ENCODE assay signal across 30 cellular contexts in the genomic region with DNA sequence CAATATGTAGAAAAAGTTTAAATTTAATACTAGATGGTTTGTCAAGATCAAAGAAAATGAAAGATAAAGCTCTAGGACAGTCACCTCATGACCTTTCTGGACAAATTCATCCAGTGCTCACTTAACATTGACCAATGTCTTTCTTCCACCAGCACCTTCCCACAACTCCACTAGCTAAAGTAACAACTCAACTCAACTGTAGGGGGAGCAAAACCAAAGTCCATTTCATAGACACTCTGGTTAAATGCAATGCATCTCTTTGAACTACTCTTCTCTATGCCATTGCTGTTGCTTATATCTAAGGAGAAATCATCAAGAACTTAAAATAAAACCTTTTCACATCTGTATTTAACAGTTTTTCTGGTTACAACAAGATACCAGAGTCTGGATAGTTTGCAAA. TPM values are rescaled to one million over a fixed set of nuclear protein-coding genes. Genes with fewer than 3 reads are reported as not detected.
DNase-seq lines count a peak whose midpoint lies in the region; ATAC-seq and TF ChIP-seq lines count a peak whose summit lies in the region.
"Had no signal": no experiment of that assay in that cellular context is flagged by ENCODE, and none has a peak within 500 bp of the region (broad histone marks: within the 10 kb centered on the region; RNA-seq: fewer than 3 reads in every experiment).

No MANE protein-coding gene starts in this region.

- no peak overlapping the region for H3K4me3 ChIP-seq in GM12864 (ENCODE audit: low read depth, low read length)
- no peak overlapping the region for H3K4me3 ChIP-seq in Jurkat, Clone E6-1 (ENCODE audit: low read length)
- no peak overlapping the region for H3K4me3 ChIP-seq in mesendoderm (ENCODE audit: low read length)
- H3K4me3 ChIP-seq in left ventricle myocardium inferior = no peak overlapping the region
- H3K4me3 ChIP-seq: ovary, stomach, transverse colon had no signal

- no peak overlapping the region for H3K4me3 Mint-ChIP-seq in WTC11
- H3K4me3 Mint-ChIP-seq: CD8-positive, alpha-beta memory T cell; natural killer cell treated with Interleukin-12 subunit alpha and Interleukin-12 subunit beta and Interleukin-15 and Interleukin-18, amount 100 ng/mL, for 72 hours had no signal

- POLR2A ChIA-PET in WTC11 (lab: Charles Lee) = no interaction called here

- H3K4me2 ChIP-seq in mesendoderm (ENCODE audit: low read length) = no peak overlapping the region

- no peak overlapping the region for H4K5ac ChIP-seq in mesendoderm (ENCODE audit: low read length)

- H3K27ac Mint-ChIP-seq in WTC11 = no peak overlapping the region
- H3K27ac Mint-ChIP-seq: CD8-positive, alpha-beta memory T cell; natural killer cell treated with Interleukin-12 subunit alpha and Interleukin-12 subunit beta and Interleukin-15 and Interleukin-18, amount 100 ng/mL, for 72 hours had no signal

- ATAC-seq in WTC11 = peak; percentile 21; the same call in 1 of the 2 replicates
- ATAC-seq: left colon; natural killer cell treated with Interleukin-12 subunit alpha and Interleukin-12 subunit beta and Interleukin-15 and Interleukin-18, amount 100 ng/mL, for 72 hours; right cardiac atrium had no signal

- no peaks in the 10 kb centered on the region for H3K4me1 ChIP-seq in mesendoderm (ENCODE audit: control insufficient read depth, low read depth, low read length)
- H3K4me1 ChIP-seq in left ventricle myocardium inferior = no peaks in the 10 kb centered on the region
- H3K4me1 ChIP-seq: stomach, transverse colon had no signal

- H3K36me3 Mint-ChIP-seq in WTC11 = no peaks in the 10 kb centered on the region
- H3K36me3 Mint-ChIP-seq: natural killer cell treated with Interleukin-12 subunit alpha and Interleukin-12 subunit beta and Interleukin-15 and Interleukin-18, amount 100 ng/mL, for 72 hours had no signal

- H3K27me3 ChIP-seq in mesendoderm (ENCODE audit: insufficient read depth, low read length, poor library complexity) (no peaks in the 10 kb centered on the region), left ventricle myocardium inferior (ENCODE audit: low read depth) (no peaks in the 10 kb centered on the region)
- H3K27me3 ChIP-seq: ovary, stomach, transverse colon had no signal

- H3K4ac ChIP-seq in mesendoderm (ENCODE audit: low read depth, low read length) = no peak overlapping the region

- H3K18ac ChIP-seq in mesendoderm (ENCODE audit: low read length) = no peak overlapping the region

- no peak overlapping the region for H3K27ac ChIP-seq in mesendoderm (ENCODE audit: low read depth, low read length)
- H3K27ac ChIP-seq in left ventricle myocardium inferior (replicated peaks) = no peak overlapping the region
- H3K27ac ChIP-seq: ovary, stomach, transverse colon had no signal

- H3K27me3 Mint-ChIP-seq in WTC11 (ENCODE audit: low read depth) = no peaks in the 10 kb centered on the region; the same call in 1 of the 2 replicates
- H3K27me3 Mint-ChIP-seq: CD8-positive, alpha-beta memory T cell; natural killer cell treated with Interleukin-12 subunit alpha and Interleukin-12 subunit beta and Interleukin-15 and Interleukin-18, amount 100 ng/mL, for 72 hours had no signal

- no peak overlapping the region for H3K23ac ChIP-seq in mesendoderm (ENCODE audit: low read length)

- DNase-seq in GM12864 (ENCODE audit: low read depth) (no peak), WTC11 (ENCODE audit: low spot score) (no peak), mesendoderm (peak; percentile 14), NCI-H128 (lab: John Stamatoyannopoulos, UW; ENCODE audit: unreplicated experiment) (no peak), left ventricle myocardium inferior (no peak)
- peak; percentile 1 for DNase-seq in Jurkat, Clone E6-1 (ENCODE audit: low read depth, low spot score)
- DNase-seq in activated effector memory CD4-positive, alpha-beta T cell treated with anti-CD3 and anti-CD28 coated beads, Interleukin-2, amount 50 U/mL, for 16 hours = no peak
- no peak for DNase-seq in stimulated activated CD8-positive, alpha-beta memory T cell treated with anti-CD3 and anti-CD28 coated beads, Interleukin-4, amount 100 ng/mL, for 48 hours
- DNase-seq: activated CD4-positive, alpha-beta T cell treated with anti-CD3 and anti-CD28 coated beads for 1 hour; activated naive CD4-positive, alpha-beta T cell; activated T-cell treated with anti-CD3 and anti-CD28 coated beads, Interleukin-2, amount 50 U/mL, for 1 hour; amniotic stem cell; CD8-positive, alpha-beta memory T cell; cortex of kidney; HCEC 1CT; Karpas-422; left colon; midbrain; NCI-H1105 treated with DMSO at 0.1 percent for 48 hours; NCI-H2081 treated with DMSO at 0.1 percent for 48 hours; ovary; right cardiac atrium; stimulated activated CD4-positive, alpha-beta T cell treated with anti-CD3 and anti-CD28 coated beads, Interleukin-12 subunit alpha, Interleukin-12 subunit beta, amount 100 ng/mL, for 4 hours; stimulated activated CD4-positive, alpha-beta T cell treated with anti-CD3 and anti-CD28 coated beads, Interleukin-4, amount 100 ng/mL, for 4 hours; stomach; transverse colon had no signal

- CTCF ChIA-PET in WTC11 (lab: Charles Lee) = no interaction called here

- peaks cover 27% of the 10 kb centered on the region for H3K9me3 Mint-ChIP-seq in WTC11

- H2AK5ac ChIP-seq in mesendoderm (ENCODE audit: low read length) = no peak overlapping the region

- H3K36me3 ChIP-seq in mesendoderm (ENCODE audit: control insufficient read depth, insufficient read depth, low read length) (no peaks in the 10 kb centered on the region), left ventricle myocardium inferior (no peaks in the 10 kb centered on the region)
- H3K36me3 ChIP-seq: ovary, stomach, transverse colon had no signal

- H2BK5ac ChIP-seq in mesendoderm (ENCODE audit: low read length) = no peak overlapping the region

- H3K79me2 ChIP-seq in mesendoderm (ENCODE audit: control insufficient read depth, insufficient read depth, low read length) = no peaks in the 10 kb centered on the region

- intact Hi-C loops in left ventricle myocardium inferior (cut with micrococcal nuclease) = no loop called here

- no peak overlapping the region for H3K9ac ChIP-seq in mesendoderm (ENCODE audit: low read length)

- H3K79me1 ChIP-seq in mesendoderm (ENCODE audit: low read length) = no peaks in the 10 kb centered on the region

- H2BK120ac ChIP-seq in mesendoderm (ENCODE audit: low read depth, low read length) = no peak overlapping the region

- H4K8ac ChIP-seq in mesendoderm (ENCODE audit: low read depth, low read length) = no peak overlapping the region

- peaks cover 14% of the 10 kb centered on the region for H3K9me3 ChIP-seq in left ventricle myocardium inferior (replicated peaks)
- H3K9me3 ChIP-seq: ovary, stomach, transverse colon had no signal

- TF ChIP-seq CTCF in GM12864 (IDR thresholded peaks at IDR 0.05; ENCODE audit: low read depth, low read length, missing control alignments) = peak; percentile 22
- TF ChIP-seq CTCF in WTC11 (IDR thresholded peaks at IDR 0.05) = no peak
- TF ChIP-seq CTCF in left ventricle myocardium inferior (IDR thresholded peaks at IDR 0.05; ENCODE audit: borderline replicate concordance) = no peak

- peaks cover 8% of the 10 kb centered on the region for H3K4me1 Mint-ChIP-seq in WTC11
- H3K4me1 Mint-ChIP-seq: CD8-positive, alpha-beta memory T cell had no signal

- no peak overlapping the region for H2BK15ac ChIP-seq in mesendoderm (replicated peaks; ENCODE audit: low read depth)

- H3K56ac ChIP-seq in mesendoderm (ENCODE audit: low read length) = no peak overlapping the region

TF ChIP-seq in WTC11, 78 proteins besides CTCF, POLR2A, EP300 and RAD21 (continues in another document):
- TF ChIP-seq ZNF396 (CRISPR knock-in tag; IDR thresholded peaks at IDR 0.05; ENCODE audit: borderline replicate concordance) (no peak), PREB (CRISPR knock-in tag; IDR thresholded peaks at IDR 0.05; ENCODE audit: borderline replicate concordance) (no peak), ETV6 (CRISPR knock-in tag; IDR thresholded peaks at IDR 0.05) (no peak), PRRX2 (CRISPR knock-in tag; IDR thresholded peaks at IDR 0.05) (no peak), SP1 (CRISPR knock-in tag; conservative IDR thresholded peaks at IDR 0.05) (no peak), GRHL2 (CRISPR knock-in tag; IDR thresholded peaks at IDR 0.05; ENCODE audit: insufficient replicate concordance, severe bottlenecking) (no peak), ZNF138 (CRISPR knock-in tag; conservative IDR thresholded peaks at IDR 0.05) (no peak), USF1 (CRISPR knock-in tag; IDR thresholded peaks at IDR 0.05) (no peak), HMGA2 (CRISPR knock-in tag; IDR thresholded peaks at IDR 0.05) (no peak)

RNA-seq across cellular contexts. Expression of gene UGT2B4, which starts 25.1 kb away (rescaled TPM):
- not detected for polyA plus RNA-seq in Jurkat, Clone E6-1 (2012; ENCODE audit: insufficient read depth, insufficient read length)
- total RNA-seq in WTC11 (2021) = 0.31 to 0.41 TPM in 2 of 3 replicates, not detected in the other
- 0.04 TPM for polyA plus RNA-seq in mesendoderm (2013, experiment 1 of 2)
- polyA plus RNA-seq in mesendoderm (2013, experiment 2 of 2) = 0.20 TPM
- not detected for total RNA-seq in left ventricle myocardium inferior
- total RNA-seq: bronchial epithelial cell; CD8-positive, alpha-beta memory T cell; fibroblast of lung; left colon; natural killer cell treated with Interleukin-12 subunit alpha and Interleukin-12 subunit beta and Interleukin-15 and Interleukin-18, amount 100 ng/mL, for 72 hours; NCI-H460; transverse colon had no signal
- polyA plus RNA-seq: CD8-positive, alpha-beta memory T cell; fibroblast of lung; ovary; stomach had no signal

Comparison
In these comparisons a context has a peak if more than half of its experiments do, and no peak if none do; other contexts are left out.
1. DNase-seq: peak in Jurkat, Clone E6-1 (single experiment) and mesendoderm (single experiment); none in GM12864 (single experiment), WTC11 (single experiment), NCI-H128 (single experiment), activated effector memory CD4-positive, alpha-beta T cell treated with anti-CD3 and anti-CD28 coated beads, Interleukin-2, amount 50 U/mL, for 16 hours (single experiment), stimulated activated CD8-positive, alpha-beta memory T cell treated with anti-CD3 and anti-CD28 coated beads, Interleukin-4, amount 100 ng/mL, for 48 hours (single experiment) and left ventricle myocardium inferior (single experiment).